ENCODE assay signal across 11 cellular contexts in the genomic region with DNA sequence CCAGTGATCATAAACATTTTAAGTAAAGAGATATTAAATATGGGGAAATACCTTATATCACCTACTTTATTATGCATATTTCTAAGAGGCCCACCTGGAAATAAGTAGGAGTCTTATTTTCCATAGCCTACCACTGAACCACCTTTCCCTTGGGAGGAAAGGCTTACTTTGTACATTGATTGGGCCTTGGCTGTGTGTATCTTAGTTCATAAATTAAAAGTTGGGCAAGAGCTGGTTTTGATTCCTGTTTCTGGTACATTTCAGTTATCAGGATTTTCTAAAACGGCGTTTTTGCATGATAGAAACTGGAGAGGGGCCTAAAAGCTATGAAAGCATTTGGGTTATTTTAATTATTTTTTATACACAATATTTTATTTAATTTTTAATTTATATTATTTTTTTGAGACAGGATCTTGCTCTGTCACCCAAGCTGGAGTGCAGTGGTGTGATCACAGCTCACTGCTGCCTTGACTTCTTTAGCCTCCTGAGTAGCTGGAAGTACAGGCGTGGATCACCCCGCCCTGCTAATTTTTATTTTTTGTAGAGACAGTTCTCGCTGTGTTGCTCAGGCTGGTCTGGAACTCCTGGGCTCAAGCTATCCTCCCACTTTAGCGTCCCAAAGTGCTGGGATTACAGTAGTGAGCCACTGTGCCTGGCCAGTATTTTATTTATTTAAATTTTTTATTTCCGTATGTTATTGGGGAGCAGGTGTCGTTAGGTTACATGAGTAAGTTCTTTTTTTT. TPM values are rescaled to one million over a fixed set of nuclear protein-coding genes. Genes with fewer than 3 reads are reported as not detected.
DNase-seq lines count a peak whose midpoint lies in the region; ATAC-seq and TF ChIP-seq lines count a peak whose summit lies in the region.
"Had no signal": no experiment of that assay in that cellular context is flagged by ENCODE, and none has a peak within 500 bp of the region (broad histone marks: within the 10 kb centered on the region; RNA-seq: fewer than 3 reads in every experiment).

No MANE protein-coding gene starts in this region.

- H3K9me3 Mint-ChIP-seq in activated naive CD8-positive, alpha-beta T cell treated with anti-CD3 and anti-CD28 coated beads, Interleukin-2, amount 50 U/mL, for 24 hours = no peaks in the 10 kb centered on the region

- no peak overlapping the region for H3K23ac ChIP-seq in trophoblast cell (ENCODE audit: low read length)

- H3K27me3 Mint-ChIP-seq in activated naive CD8-positive, alpha-beta T cell treated with anti-CD3 and anti-CD28 coated beads, Interleukin-2, amount 50 U/mL, for 24 hours = no peaks in the 10 kb centered on the region

- peak overlapping the region; percentile 99 for H3K4me3 Mint-ChIP-seq in activated naive CD8-positive, alpha-beta T cell treated with anti-CD3 and anti-CD28 coated beads, Interleukin-2, amount 50 U/mL, for 24 hours

- peaks cover 26% of the 10 kb centered on the region for H3K79me2 ChIP-seq in trophoblast cell (ENCODE audit: control insufficient read depth, insufficient read depth, low read length, poor library complexity)

- no peak overlapping the region for H2BK5ac ChIP-seq in trophoblast cell (ENCODE audit: low read depth, low read length, poor library complexity)

- TF ChIP-seq POLR2A in esophagus muscularis mucosa (IDR thresholded peaks at IDR 0.05; ENCODE audit: low read depth) = no peak

- WGBS in trophoblast cell (ENCODE audit: extremely low coverage, insufficient coverage, insufficient read length) = no CpG with 5 or more reads among the region's 8 CpGs
- 84% methylated on average over 8 of the region's 8 CpGs for WGBS in esophagus muscularis mucosa

- H3K4me1 ChIP-seq in trophoblast cell (ENCODE audit: control insufficient read depth in 1 of 2, insufficient read depth in 2 of 2, low read length in 2 of 2) (peaks cover 0 to 2% of the 10 kb centered on the region in 2 experiments), esophagus muscularis mucosa (peaks cover 19 to 58% (median 44%) of the 10 kb centered on the region in 4 donors)

- H3K4me3 ChIP-seq in trophoblast cell (ENCODE audit: low read depth, low read length) (no peak overlapping the region), esophagus muscularis mucosa (no peak overlapping the region)

- peaks cover 51% of the 10 kb centered on the region for H3K4me1 Mint-ChIP-seq in activated naive CD8-positive, alpha-beta T cell treated with anti-CD3 and anti-CD28 coated beads, Interleukin-2, amount 50 U/mL, for 24 hours

- no peak for TF ChIP-seq CTCF in esophagus muscularis mucosa (IDR thresholded peaks at IDR 0.05)

- H3K36me3 ChIP-seq in trophoblast cell (ENCODE audit: control insufficient read depth in 1 of 2, insufficient read depth in 2 of 2, low read length in 2 of 2) (no peaks in the 10 kb centered on the region), esophagus muscularis mucosa (no peaks in the 10 kb centered on the region)

- H3K27ac Mint-ChIP-seq in activated naive CD8-positive, alpha-beta T cell treated with anti-CD3 and anti-CD28 coated beads, Interleukin-2, amount 50 U/mL, for 24 hours = peak overlapping the region; percentile 27

- no peak overlapping the region for H4K91ac ChIP-seq in trophoblast cell (ENCODE audit: low read depth, low read length)

- H3K4me2 ChIP-seq in trophoblast cell (ENCODE audit: low read length) = no peak overlapping the region

- H4K8ac ChIP-seq in trophoblast cell (ENCODE audit: low read depth, low read length) = no peak overlapping the region

- H3K18ac ChIP-seq in trophoblast cell (ENCODE audit: low read length) = no peak overlapping the region

- H3K9ac ChIP-seq in trophoblast cell (ENCODE audit: low read length) = no peak overlapping the region

- peaks cover 14% of the 10 kb centered on the region for H3K79me1 ChIP-seq in trophoblast cell (ENCODE audit: low read length)

- no peak for ATAC-seq in activated naive CD8-positive, alpha-beta T cell treated with anti-CD3 and anti-CD28 coated beads, Interleukin-2, amount 50 U/mL, for 24 hours
- ATAC-seq in GM18517 (IDR thresholded peaks at IDR 0.05; ENCODE audit: unreplicated experiment) = no peak
- ATAC-seq in HG02588 (IDR thresholded peaks at IDR 0.05; ENCODE audit: unreplicated experiment) = no peak

- no peak for TF ChIP-seq EP300 in esophagus muscularis mucosa (IDR thresholded peaks at IDR 0.05)

- no peak overlapping the region for H2BK120ac ChIP-seq in trophoblast cell (ENCODE audit: insufficient read depth, low read length, poor library complexity)

- H2AFZ ChIP-seq in trophoblast cell (ENCODE audit: insufficient read depth, low read length, poor library complexity) = no peak overlapping the region

- no peak overlapping the region for H2BK12ac ChIP-seq in trophoblast cell (ENCODE audit: low read length)

- no peak overlapping the region for H3K14ac ChIP-seq in trophoblast cell (ENCODE audit: low read length)

- no peak overlapping the region for H3K27ac ChIP-seq in trophoblast cell (ENCODE audit: low read depth, low read length)
- peak overlapping the region in 1 of 4 donors; percentile 97 for H3K27ac ChIP-seq in esophagus muscularis mucosa (replicated peaks in 1 of 4)

- H3K9me3 ChIP-seq in trophoblast cell (ENCODE audit: insufficient read depth, low read depth, low read length) = peaks cover 1% of the 10 kb centered on the region
- H3K9me3 ChIP-seq in esophagus muscularis mucosa = no peaks in the 10 kb centered on the region

- H3K27me3 ChIP-seq in trophoblast cell (ENCODE audit: insufficient read depth, low read length) (no peaks in the 10 kb centered on the region), esophagus muscularis mucosa (no peaks in the 10 kb centered on the region)

- peak overlapping the region; percentile 66 for H3K4ac ChIP-seq in trophoblast cell (ENCODE audit: low read depth, low read length)

- H3K36me3 Mint-ChIP-seq in activated naive CD8-positive, alpha-beta T cell treated with anti-CD3 and anti-CD28 coated beads, Interleukin-2, amount 50 U/mL, for 24 hours (ENCODE audit: low read depth) = peaks cover 7% of the 10 kb centered on the region

- intact Hi-C loops in esophagus muscularis mucosa (cut with DNase I) = loop anchor here (5.0 kb wide), 2 partner anchors 66 to 126 kb away; a partner anchor contains a TSS

- H2AK5ac ChIP-seq in trophoblast cell (ENCODE audit: low read length) = no peak overlapping the region

- no peak overlapping the region for H4K12ac ChIP-seq in trophoblast cell (ENCODE audit: low read depth, low read length)

- peak; percentile 4 for DNase-seq in SKM-1 treated with dmso at 0.1 percent for 144 hours (lab: John Stamatoyannopoulos, UW; ENCODE audit: unreplicated experiment)
- no peak for DNase-seq in SKM-1 (lab: John Stamatoyannopoulos, UW; ENCODE audit: unreplicated experiment)
- DNase-seq in NAMALWA (ENCODE audit: low spot score) = peak; percentile 28
- no peak for DNase-seq in activated naive CD8-positive, alpha-beta T cell treated with anti-CD3 and anti-CD28 coated beads, Interleukin-2, amount 50 U/mL, for 24 hours
- DNase-seq in trophoblast cell = no peak
- no peak for DNase-seq in esophagus muscularis mucosa (ENCODE audit: extremely low spot score)
- DNase-seq: ACHN, head of caudate nucleus, mesendoderm had no signal

RNA-seq across cellular contexts. Expression of a gene that starts 2.6 kb away (rescaled TPM):
- polyA plus RNA-seq in trophoblast cell (2013) = 62.4 and 63.9 TPM in 2 replicates
- 10 to 100 TPM; 21.4 to 27.4 (median 27.2) TPM for total RNA-seq in esophagus muscularis mucosa

RNA-seq across cellular contexts. Expression of a gene that starts 18.8 kb away (rescaled TPM):
- polyA plus RNA-seq in trophoblast cell (2013) = 27.2 and 28.2 TPM in 2 replicates
- 10 to 100 TPM; 17.4 to 22.2 (median 19.8) TPM for total RNA-seq in esophagus muscularis mucosa

Comparison
In these comparisons a context has a peak if more than half of its experiments do, and no peak if none do; other contexts are left out.
1. DNase-seq: peak in SKM-1 treated with dmso at 0.1 percent for 144 hours (single experiment) and NAMALWA (single experiment); none in SKM-1 (single experiment), activated naive CD8-positive, alpha-beta T cell treated with anti-CD3 and anti-CD28 coated beads, Interleukin-2, amount 50 U/mL, for 24 hours (single experiment), trophoblast cell (0 of 2) and esophagus muscularis mucosa (single experiment).